In the genomic region with DNA sequence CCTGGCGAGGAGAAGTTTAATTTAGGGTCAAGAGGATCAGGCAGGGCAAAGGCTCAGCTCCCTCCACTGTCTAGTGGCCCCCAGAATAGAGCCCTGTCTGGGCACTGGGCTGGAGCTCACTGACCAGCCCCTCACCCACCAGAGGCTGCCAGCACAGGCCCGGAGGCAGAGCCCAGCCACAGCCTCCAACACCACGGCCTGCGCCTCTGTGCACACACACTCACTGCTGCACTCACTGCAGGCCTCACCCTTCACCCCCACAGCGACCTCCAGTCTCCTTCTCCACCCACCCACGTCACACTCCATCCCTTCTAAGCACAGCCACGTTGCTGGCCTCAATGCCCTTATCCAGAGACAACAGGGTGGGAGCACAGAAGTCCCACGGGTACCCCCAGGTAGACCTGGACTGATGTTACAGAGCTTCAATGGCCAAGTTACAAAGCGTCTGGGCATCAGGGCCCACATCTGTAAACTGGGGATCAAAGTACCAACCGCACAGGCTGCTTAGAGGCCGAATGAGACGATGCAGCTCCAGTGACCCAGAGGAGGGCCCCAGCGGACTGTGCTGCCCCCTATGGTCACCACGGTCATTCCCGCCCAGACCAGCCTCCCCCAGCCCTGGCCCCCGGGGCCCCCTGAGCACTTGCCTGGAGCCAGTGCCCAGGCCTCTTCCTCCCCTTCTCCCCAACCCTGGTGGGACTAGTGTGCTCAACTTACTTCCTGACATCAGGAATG, we compare ENCODE assay signal across 16 cellular contexts. TPM values are rescaled to one million over a fixed set of nuclear protein-coding genes. Genes with fewer than 3 reads are reported as not detected.
A peak's percentile ranks its signal among the peaks of the same experiment; 100 is the strongest.
DNase-seq lines count a peak whose midpoint lies in the region; ATAC-seq and TF ChIP-seq lines count a peak whose summit lies in the region.
"Had no signal": no experiment of that assay in that cellular context is flagged by ENCODE, and none has a peak within 500 bp of the region (broad histone marks: within the 10 kb centered on the region; RNA-seq: fewer than 3 reads in every experiment).

No MANE protein-coding gene starts in this region.

- H2BK120ac ChIP-seq in H9 (ENCODE audit: low read depth, low read length, poor library complexity, severe bottlenecking) = no peak overlapping the region

- peak overlapping the region in 2 of 3 experiments; percentile 26 to 81; a peak in 3 of 7 replicates for H3K27ac Mint-ChIP-seq in H9
- H3K27ac Mint-ChIP-seq in natural killer cell treated with Interleukin-12 subunit alpha and Interleukin-12 subunit beta and Interleukin-15 and Interleukin-18, amount 100 ng/mL, for 72 hours = no peak overlapping the region
- peak overlapping the region in 1 of 2 donors; percentile 75 for H3K27ac Mint-ChIP-seq in effector memory CD8-positive, alpha-beta T cell

- no peak overlapping the region for H3K18ac ChIP-seq in H9 (ENCODE audit: insufficient read length, low read depth, low read length)

- peaks cover 33 to 58% (median 58%) of the 10 kb centered on the region in 3 experiments for H3K36me3 Mint-ChIP-seq in H9 (ENCODE audit: insufficient read depth in 1 of 3, low read depth in 3 of 3)
- no peaks in the 10 kb centered on the region for H3K36me3 Mint-ChIP-seq in natural killer cell treated with Interleukin-12 subunit alpha and Interleukin-12 subunit beta and Interleukin-15 and Interleukin-18, amount 100 ng/mL, for 72 hours
- H3K36me3 Mint-ChIP-seq in effector memory CD8-positive, alpha-beta T cell (ENCODE audit: insufficient read depth) = peaks cover 67% of the 10 kb centered on the region

- no peak overlapping the region for H2BK12ac ChIP-seq in H9 (ENCODE audit: insufficient read length, low read depth, low read length)

- no peak overlapping the region for H2AFZ ChIP-seq in H9 (ENCODE audit: low read length)

- peaks cover 6% of the 10 kb centered on the region for H3K23me2 ChIP-seq in H9 (ENCODE audit: insufficient read length, low read depth, low read length, poor library complexity, severe bottlenecking)

- H3K4me1 Mint-ChIP-seq in H9 = peaks cover 15 to 17% of the 10 kb centered on the region in 2 experiments
- H3K4me1 Mint-ChIP-seq in natural killer cell treated with Interleukin-12 subunit alpha and Interleukin-12 subunit beta and Interleukin-15 and Interleukin-18, amount 100 ng/mL, for 72 hours (ENCODE audit: low read depth in 2 of 2) = peaks cover 34 to 46% of the 10 kb centered on the region in 2 donors
- peaks cover 43 to 44% of the 10 kb centered on the region in 2 donors for H3K4me1 Mint-ChIP-seq in effector memory CD8-positive, alpha-beta T cell (ENCODE audit: low read depth in 2 of 2)

- H4K91ac ChIP-seq in H9 (ENCODE audit: insufficient read length, low read depth, low read length) = no peak overlapping the region

- peak overlapping the region in 10 of 11 experiments; percentile 6 to 95 (median 88); a peak in 18 of 22 replicates for H3K27ac ChIP-seq in BLaER1 treated with 17β-estradiol and CSF1 and Interleukin-3, amounts not matched to agents 10 nM and 100 nM
- H3K27ac ChIP-seq in H9 (ENCODE audit: insufficient read length, low read depth, low read length) = no peak overlapping the region
- H3K27ac ChIP-seq: ascending aorta, psoas muscle, SJCRH30 had no signal

- peak overlapping the region in 10 of 11 experiments; percentile 53 to 93 (median 88); a peak in 17 of 22 replicates for H3K9ac ChIP-seq in BLaER1 treated with 17β-estradiol and CSF1 and Interleukin-3, amounts not matched to agents 10 nM and 100 nM
- H3K9ac ChIP-seq in H9 (ENCODE audit: extremely low read depth, insufficient read length, low read length) = no peak overlapping the region

- H3K4me1 ChIP-seq in BLaER1 treated with 17β-estradiol and CSF1 and Interleukin-3, amounts not matched to agents 10 nM and 100 nM = peaks cover 82 to 94% (median 93%) of the 10 kb centered on the region in 10 experiments
- no peaks in the 10 kb centered on the region; the same call in 1 of the 2 replicates for H3K4me1 ChIP-seq in H9 (ENCODE audit: insufficient read depth, low read length)
- H3K4me1 ChIP-seq: psoas muscle, SJCRH30 had no signal

- no peak overlapping the region for H2BK5ac ChIP-seq in H9 (ENCODE audit: insufficient read length, low read length)

- H2AK5ac ChIP-seq in H9 (ENCODE audit: insufficient read length, low read length) = no peak overlapping the region

- no peak overlapping the region for H3T11ph ChIP-seq in H9 (ENCODE audit: low read length)

- no CpG with 5 or more reads among the region's 16 CpGs for WGBS in H9 (ENCODE audit: extremely low coverage, insufficient read length, low lambda C conversion rate)

- peak overlapping the region; percentile 88 to 99 (median 97) for H3K4me2 ChIP-seq in BLaER1 treated with 17β-estradiol and CSF1 and Interleukin-3, amounts not matched to agents 10 nM and 100 nM
- H3K4me2 ChIP-seq in H9 (ENCODE audit: insufficient read depth, insufficient read length, low read length) = no peak overlapping the region

- peaks cover 61 to 69% (median 66%) of the 10 kb centered on the region in 11 experiments for H3K36me3 ChIP-seq in BLaER1 treated with 17β-estradiol and CSF1 and Interleukin-3, amounts not matched to agents 10 nM and 100 nM

- H3K4ac ChIP-seq in H9 (ENCODE audit: low read depth, low read length) = no peak overlapping the region

- H3K79me2 ChIP-seq in H9 (ENCODE audit: insufficient read depth, low read length) = no peaks in the 10 kb centered on the region

- no peaks in the 10 kb centered on the region for H3K79me1 ChIP-seq in H9 (ENCODE audit: insufficient read depth, low read depth, low read length, poor library complexity, severe bottlenecking)

- H3K9me3 ChIP-seq in BLaER1 treated with 17β-estradiol and CSF1 and Interleukin-3, amounts not matched to agents 10 nM and 100 nM (replicated peaks in 1 of 11) = no peaks in the 10 kb centered on the region
- no peaks in the 10 kb centered on the region for H3K9me3 ChIP-seq in H9 (ENCODE audit: control insufficient read depth, low read depth, low read length)
- H3K9me3 ChIP-seq: ascending aorta, psoas muscle, SJCRH30 had no signal

- H3K56ac ChIP-seq in H9 (ENCODE audit: insufficient read length, low read depth, low read length) = no peak overlapping the region

- no peak overlapping the region for H2BK15ac ChIP-seq in H9 (ENCODE audit: low read depth, low read length)

- no peaks in the 10 kb centered on the region; the same call in 1 of the 2 replicates for H3K27me3 Mint-ChIP-seq in H9 (ENCODE audit: low read depth)
- H3K27me3 Mint-ChIP-seq in natural killer cell treated with Interleukin-12 subunit alpha and Interleukin-12 subunit beta and Interleukin-15 and Interleukin-18, amount 100 ng/mL, for 72 hours = no peaks in the 10 kb centered on the region
- no peaks in the 10 kb centered on the region for H3K27me3 Mint-ChIP-seq in effector memory CD8-positive, alpha-beta T cell

- in situ Hi-C loops in astrocyte of the spinal cord (cut with HindIII; ENCODE audit: low sequenced_read_pairs) = no loop called here

- ATAC-seq in natural killer cell treated with Interleukin-12 subunit alpha and Interleukin-12 subunit beta and Interleukin-15 and Interleukin-18, amount 100 ng/mL, for 72 hours = no peak
- ATAC-seq in effector memory CD8-positive, alpha-beta T cell (replicated peaks) = no peak
- ATAC-seq in GM21390 (IDR thresholded peaks at IDR 0.05; ENCODE audit: unreplicated experiment) (no peak), GM21423 (IDR thresholded peaks at IDR 0.05; ENCODE audit: unreplicated experiment) (no peak)
- ATAC-seq: activated T-cell treated with anti-CD3 and anti-CD28 coated beads, Interleukin-2, amount 50 U/mL, for 4 hours; psoas muscle had no signal

- DNase-seq in H9 (peak; percentile 56), astrocyte of the spinal cord (ENCODE audit: low read depth, low spot score) (no peak), medulla oblongata (ENCODE audit: extremely low spot score) (no peak)
- DNase-seq in natural killer cell treated with Interleukin-12 subunit alpha and Interleukin-12 subunit beta and Interleukin-15 and Interleukin-18, amount 100 ng/mL, for 72 hours (ENCODE audit: low spot score) = peak; percentile 38
- no peak for DNase-seq in effector memory CD8-positive, alpha-beta T cell
- DNase-seq: activated T-cell treated with anti-CD3 and anti-CD28 coated beads, Interleukin-2, amount 50 U/mL, for 4 hours; hippocampal formation; mesenchymal stem cell; NCI-H526; SJCRH30; stimulated activated naive CD4-positive, alpha-beta T cell treated with Interleukin-2 at 50 U/mL for 16 hours had no signal

- H3K23ac ChIP-seq in H9 (ENCODE audit: insufficient read length, low read depth, low read length) = no peak overlapping the region

- H2BK20ac ChIP-seq in H9 (ENCODE audit: low read depth, low read length, poor library complexity, severe bottlenecking) = no peak overlapping the region

- no peak overlapping the region for H4K5ac ChIP-seq in H9 (ENCODE audit: insufficient read length, low read depth, low read length)

- H4K20me1 ChIP-seq in BLaER1 treated with 17β-estradiol and CSF1 and Interleukin-3, amounts not matched to agents 10 nM and 100 nM = peaks cover 36 to 86% (median 60%) of the 10 kb centered on the region in 11 experiments
- H4K20me1 ChIP-seq in H9 (ENCODE audit: control insufficient read depth, insufficient read depth, insufficient read length) = no peaks in the 10 kb centered on the region

- H3K14ac ChIP-seq in H9 (ENCODE audit: insufficient read depth, low read length) = no peak overlapping the region

- no peak overlapping the region for H4K8ac ChIP-seq in H9 (replicated peaks; ENCODE audit: insufficient read length, low read depth, low read length)

- H3K4me3 Mint-ChIP-seq in H9 = no peak overlapping the region; a peak in 1 of 5 replicates
- H3K4me3 Mint-ChIP-seq in natural killer cell treated with Interleukin-12 subunit alpha and Interleukin-12 subunit beta and Interleukin-15 and Interleukin-18, amount 100 ng/mL, for 72 hours = no peak overlapping the region
- no peak overlapping the region for H3K4me3 Mint-ChIP-seq in effector memory CD8-positive, alpha-beta T cell
- H3K4me3 Mint-ChIP-seq: activated T-cell treated with anti-CD3 and anti-CD28 coated beads, Interleukin-2, amount 50 U/mL, for 4 hours had no signal

- peak; percentile 60 for TF ChIP-seq CTCF in H9 (conservative IDR thresholded peaks at IDR 0.05)
- TF ChIP-seq CTCF in astrocyte of the spinal cord (IDR thresholded peaks at IDR 0.05; ENCODE audit: low read depth, low read length) = peak; percentile 15

- H3K27me3 ChIP-seq in BLaER1 treated with 17β-estradiol and CSF1 and Interleukin-3, amounts not matched to agents 10 nM and 100 nM = no peaks in the 10 kb centered on the region
- no peaks in the 10 kb centered on the region for H3K27me3 ChIP-seq in H9 (ENCODE audit: insufficient read depth, low read length)
- H3K27me3 ChIP-seq: ascending aorta, SJCRH30 had no signal

- peak overlapping the region in 7 of 10 experiments; percentile 1 to 93 (median 91); a peak in 12 of 20 replicates for H3K4me3 ChIP-seq in BLaER1 treated with 17β-estradiol and CSF1 and Interleukin-3, amounts not matched to agents 10 nM and 100 nM
- H3K4me3 ChIP-seq in astrocyte of the spinal cord (ENCODE audit: low read depth, low read length) = no peak overlapping the region
- H3K4me3 ChIP-seq: ascending aorta, psoas muscle, SJCRH30 had no signal

- H3K9me3 Mint-ChIP-seq in H9 = no peaks in the 10 kb centered on the region
- no peaks in the 10 kb centered on the region for H3K9me3 Mint-ChIP-seq in natural killer cell treated with Interleukin-12 subunit alpha and Interleukin-12 subunit beta and Interleukin-15 and Interleukin-18, amount 100 ng/mL, for 72 hours
- H3K9me3 Mint-ChIP-seq in effector memory CD8-positive, alpha-beta T cell = no peaks in the 10 kb centered on the region
- H3K9me3 Mint-ChIP-seq: activated T-cell treated with anti-CD3 and anti-CD28 coated beads, Interleukin-2, amount 50 U/mL, for 4 hours had no signal

RNA-seq across cellular contexts. Expression of gene PRKD2, which starts 4.5 kb away (rescaled TPM):
- total RNA-seq in H9 (2021) = 60.7 and 60.8 TPM in 2 replicates
- 10 to 100 TPM; 82.3 to 100.0 TPM for total RNA-seq in natural killer cell treated with Interleukin-12 subunit alpha and Interleukin-12 subunit beta and Interleukin-15 and Interleukin-18, amount 100 ng/mL, for 72 hours

RNA-seq across cellular contexts. Expression of gene FKRP, which starts 24.4 kb away (rescaled TPM):
- total RNA-seq in H9 (2021) = 39.1 and 42.2 TPM in 2 replicates
- 10 to 100 TPM; 16.4 to 25.4 TPM for total RNA-seq in natural killer cell treated with Interleukin-12 subunit alpha and Interleukin-12 subunit beta and Interleukin-15 and Interleukin-18, amount 100 ng/mL, for 72 hours

RNA-seq across cellular contexts. Expression of gene STRN4, which starts 24.8 kb away (rescaled TPM):
- 143 and 148 TPM in 2 replicates for total RNA-seq in H9 (2021)
- total RNA-seq in natural killer cell treated with Interleukin-12 subunit alpha and Interleukin-12 subunit beta and Interleukin-15 and Interleukin-18, amount 100 ng/mL, for 72 hours = 100 to 1,000 TPM in 1 of 2 donors, 10 to 100 TPM in 1; 88.9 to 121 TPM

Comparison
In these comparisons a context has a peak if more than half of its experiments do, and no peak if none do; other contexts are left out.
1. DNase-seq: peak in H9 (single experiment) and natural killer cell treated with Interleukin-12 subunit alpha and Interleukin-12 subunit beta and Interleukin-15 and Interleukin-18, amount 100 ng/mL, for 72 hours (single experiment); none in astrocyte of the spinal cord (single experiment), effector memory CD8-positive, alpha-beta T cell (0 of 3) and medulla oblongata (single experiment).
2. H3K27ac Mint-ChIP-seq: peak in H9 (2 of 3); none in natural killer cell treated with Interleukin-12 subunit alpha and Interleukin-12 subunit beta and Interleukin-15 and Interleukin-18, amount 100 ng/mL, for 72 hours (0 of 2).